19 cellular contexts compared by ENCODE assay signal in genomic region chr11:72570893-72571741, GRCh38.
DNase-seq lines count a peak whose midpoint lies in the region; ATAC-seq, FAIRE-seq and TF ChIP-seq lines count a peak whose summit lies in the region.
"Had no signal": no experiment of that assay in that cellular context is flagged by ENCODE, and none has a peak within 500 bp of the region (broad histone marks: within the 10 kb centered on the region; RNA-seq: fewer than 3 reads in every experiment).

No MANE protein-coding gene starts in this region.

- no TSS peak for BruUV-seq in MCF 10A (replicated peaks; lab: Mats Ljungman, UMichigan)

- H2BK5ac ChIP-seq in mesendoderm (ENCODE audit: low read length) = peak overlapping the region; percentile 23

- no peaks in the 10 kb centered on the region for H3K27me3 ChIP-seq in breast epithelium
- H3K27me3 ChIP-seq in mesendoderm (ENCODE audit: insufficient read depth, low read length, poor library complexity) = no peaks in the 10 kb centered on the region
- H3K27me3 ChIP-seq: gastrocnemius medialis, pancreas, right lobe of liver had no signal

- H3K4me3 ChIP-seq in breast epithelium (no peak overlapping the region), mesendoderm (ENCODE audit: low read length) (no peak overlapping the region)
- H3K4me3 ChIP-seq: gastrocnemius medialis, pancreas, right lobe of liver had no signal

- H3K27ac ChIP-seq in breast epithelium (no peak overlapping the region), mesendoderm (ENCODE audit: low read depth, low read length) (no peak overlapping the region)
- H3K27ac ChIP-seq: gastrocnemius medialis, pancreas, right lobe of liver had no signal

- no peaks in the 10 kb centered on the region for H3K9me3 Mint-ChIP-seq in MCF 10A (ENCODE audit: unreplicated experiment)
- no peaks in the 10 kb centered on the region for H3K9me3 Mint-ChIP-seq in central memory CD8-positive, alpha-beta T cell
- H3K9me3 Mint-ChIP-seq: activated naive CD4-positive, alpha-beta T cell treated with anti-CD3 and anti-CD28 coated beads, Interleukin-2, amount 50 U/mL, for 72 hours; naive thymus-derived CD4-positive, alpha-beta T cell; T-cell had no signal

- FAIRE-seq in urothelium cell line (lab: Jason Lieb, UNC) = peak; percentile 69
- FAIRE-seq: pancreas had no signal

- H3K4me1 Mint-ChIP-seq in MCF 10A (ENCODE audit: insufficient read depth, unreplicated experiment) = peaks cover 44% of the 10 kb centered on the region
- H3K4me1 Mint-ChIP-seq in central memory CD8-positive, alpha-beta T cell = peaks cover 41% of the 10 kb centered on the region

- no peak overlapping the region for H3K4ac ChIP-seq in mesendoderm (ENCODE audit: low read depth, low read length)

- TF ChIP-seq CTCF in MCF 10A (IDR thresholded peaks at IDR 0.05; ENCODE audit: unreplicated experiment) = no peak
- TF ChIP-seq CTCF in breast epithelium (IDR thresholded peaks at IDR 0.05) = no peak
- no peak for TF ChIP-seq CTCF in GM20000 (IDR thresholded peaks at IDR 0.05; ENCODE audit: extremely low read depth, missing control alignments)

- no peak overlapping the region for H4K5ac ChIP-seq in mesendoderm (ENCODE audit: low read length)

- H3K36me3 ChIP-seq in breast epithelium = no peaks in the 10 kb centered on the region
- no peaks in the 10 kb centered on the region for H3K36me3 ChIP-seq in mesendoderm (ENCODE audit: control insufficient read depth, insufficient read depth, low read length)
- H3K36me3 ChIP-seq: gastrocnemius medialis, pancreas, right lobe of liver had no signal

- DNase-seq in MCF 10A (ENCODE audit: unreplicated experiment) = no peak
- no peak for DNase-seq in breast epithelium (ENCODE audit: low spot score in 2 of 2)
- DNase-seq in central memory CD8-positive, alpha-beta T cell (ENCODE audit: low spot score in 2 of 2) = no peak
- DNase-seq in mesendoderm = no peak
- DNase-seq in urothelium cell line (ENCODE audit: low spot score) = no peak
- no peak for DNase-seq in GM20000 (ENCODE audit: low spot score)
- DNase-seq in activated T-cell treated with anti-CD3 and anti-CD28 coated beads for 4 hours = no peak
- DNase-seq in NK-92 treated with Interleukin-12 subunit alpha and Interleukin-12 subunit beta, amount 100 ng/mL, for 24 hours (lab: John Stamatoyannopoulos, UW) = no peak
- DNase-seq: ACHN; C1 segment of cervical spinal cord; gastrocnemius medialis; naive thymus-derived CD4-positive, alpha-beta T cell; NCI-H2107; NCI-H510A treated with DMSO at 0.1 percent for 48 hours; pancreas had no signal

- H3K4me1 ChIP-seq in breast epithelium (no peaks in the 10 kb centered on the region), mesendoderm (ENCODE audit: control insufficient read depth, low read depth, low read length) (no peaks in the 10 kb centered on the region)
- H3K4me1 ChIP-seq: gastrocnemius medialis, pancreas, right lobe of liver had no signal

- peak overlapping the region; percentile 46 for H3K56ac ChIP-seq in mesendoderm (ENCODE audit: low read length)

- no peak overlapping the region for H2BK120ac ChIP-seq in mesendoderm (ENCODE audit: low read depth, low read length)

- peak overlapping the region; percentile 77 for H2AK5ac ChIP-seq in mesendoderm (ENCODE audit: low read length)

- no peak overlapping the region for H3K4me3 Mint-ChIP-seq in MCF 10A (ENCODE audit: unreplicated experiment)
- H3K4me3 Mint-ChIP-seq in central memory CD8-positive, alpha-beta T cell = no peak overlapping the region
- H3K4me3 Mint-ChIP-seq: naive thymus-derived CD4-positive, alpha-beta T cell; T-cell had no signal

- H3K9ac ChIP-seq in mesendoderm (ENCODE audit: low read length) = no peak overlapping the region

- no peak overlapping the region for H3K18ac ChIP-seq in mesendoderm (ENCODE audit: low read length)

- no peak for TF ChIP-seq POLR2A in breast epithelium (IDR thresholded peaks at IDR 0.05)

- no peaks in the 10 kb centered on the region for H3K79me1 ChIP-seq in mesendoderm (ENCODE audit: low read length)

- H3K27me3 Mint-ChIP-seq in MCF 10A (ENCODE audit: insufficient read depth, unreplicated experiment) = no peaks in the 10 kb centered on the region
- H3K27me3 Mint-ChIP-seq in central memory CD8-positive, alpha-beta T cell = peaks cover 18% of the 10 kb centered on the region

- no peaks in the 10 kb centered on the region for H3K79me2 ChIP-seq in mesendoderm (ENCODE audit: control insufficient read depth, insufficient read depth, low read length)

- POLR2A ChIA-PET in MCF 10A (lab: Yijun Ruan, JAX) = no interaction called here

- CTCF ChIA-PET in MCF 10A (lab: Yijun Ruan, JAX) = interaction anchor here (1.0 kb wide), 1 partner anchor 140 kb away, joined by 3 read pairs; no protein-coding TSS in a partner anchor

- no peaks in the 10 kb centered on the region for H3K9me3 ChIP-seq in breast epithelium
- H3K9me3 ChIP-seq: gastrocnemius medialis, pancreas, right lobe of liver had no signal

- no peak overlapping the region for H3K4me2 ChIP-seq in mesendoderm (ENCODE audit: low read length)

- peak overlapping the region; percentile 94 for H3K27ac Mint-ChIP-seq in MCF 10A (ENCODE audit: low read depth, unreplicated experiment)
- H3K27ac Mint-ChIP-seq in central memory CD8-positive, alpha-beta T cell (ENCODE audit: low read depth) = peak overlapping the region; percentile 47
- H3K27ac Mint-ChIP-seq: activated naive CD4-positive, alpha-beta T cell treated with anti-CD3 and anti-CD28 coated beads, Interleukin-2, amount 50 U/mL, for 72 hours; naive thymus-derived CD4-positive, alpha-beta T cell; T-cell had no signal

- no peak for ATAC-seq in central memory CD8-positive, alpha-beta T cell (replicated peaks; ENCODE audit: extremely low read depth, poor library complexity, severe bottlenecking)
- ATAC-seq: activated naive CD4-positive, alpha-beta T cell treated with anti-CD3 and anti-CD28 coated beads, Interleukin-2, amount 50 U/mL, for 72 hours; gastrocnemius medialis; pancreas; right lobe of liver; Right ventricle myocardium inferior; T-cell had no signal

- WGBS in mesendoderm (ENCODE audit: extremely low coverage, insufficient coverage, low lambda C conversion rate) = no CpG with 5 or more reads among the region's 10 CpGs

- no peak overlapping the region for H3K23ac ChIP-seq in mesendoderm (ENCODE audit: low read length)

- intact Hi-C loops in MCF 10A (cut with micrococcal nuclease) = no loop called here
- intact Hi-C loops in breast epithelium (cut with DNase I; ENCODE audit: low total_unique reads) = no loop called here

- no peaks in the 10 kb centered on the region for H3K36me3 Mint-ChIP-seq in MCF 10A (ENCODE audit: insufficient read depth, unreplicated experiment)
- peaks cover 4% of the 10 kb centered on the region for H3K36me3 Mint-ChIP-seq in central memory CD8-positive, alpha-beta T cell (ENCODE audit: insufficient read depth)
- H3K36me3 Mint-ChIP-seq: activated naive CD4-positive, alpha-beta T cell treated with anti-CD3 and anti-CD28 coated beads, Interleukin-2, amount 50 U/mL, for 72 hours; naive thymus-derived CD4-positive, alpha-beta T cell; T-cell had no signal

- H2BK15ac ChIP-seq in mesendoderm (replicated peaks; ENCODE audit: low read depth) = no peak overlapping the region

- no peak overlapping the region for H4K8ac ChIP-seq in mesendoderm (ENCODE audit: low read depth, low read length)
